In genomic region chr13:30572859-30573275, GRCh38 we compare ENCODE assay signal across 8 cellular contexts. TPM values are rescaled to one million over a fixed set of nuclear protein-coding genes. Genes with fewer than 3 reads are reported as not detected.
DNase-seq lines count a peak whose midpoint lies in the region; ATAC-seq and TF ChIP-seq lines count a peak whose summit lies in the region.

No MANE protein-coding gene starts in this region.

- H3K4me1 Mint-ChIP-seq in activated CD8-positive, alpha-beta T cell treated with anti-CD3 and anti-CD28 coated beads for 36 hours (ENCODE audit: low read depth) = peaks cover 42% of the 10 kb centered on the region

- no peaks in the 10 kb centered on the region for H3K36me3 Mint-ChIP-seq in activated CD8-positive, alpha-beta T cell treated with anti-CD3 and anti-CD28 coated beads for 36 hours (ENCODE audit: low read depth)

- H3K4me3 Mint-ChIP-seq in activated CD8-positive, alpha-beta T cell treated with anti-CD3 and anti-CD28 coated beads for 36 hours = peak overlapping the region; percentile 51

- peak; percentile 27 for TF ChIP-seq CTCF in activated CD8-positive, alpha-beta T cell treated with anti-CD3 and anti-CD28 coated beads for 36 hours (IDR thresholded peaks at IDR 0.05)

- no peaks in the 10 kb centered on the region for H3K9me3 Mint-ChIP-seq in activated CD8-positive, alpha-beta T cell treated with anti-CD3 and anti-CD28 coated beads for 36 hours

- H3K27ac Mint-ChIP-seq in activated CD8-positive, alpha-beta T cell treated with anti-CD3 and anti-CD28 coated beads for 36 hours = peak overlapping the region; percentile 73

- ATAC-seq in GM19351 (IDR thresholded peaks at IDR 0.05; ENCODE audit: unreplicated experiment) (peak; percentile 52), sciatic nerve (peak; percentile 83), GM19397 (IDR thresholded peaks at IDR 0.05; ENCODE audit: unreplicated experiment) (no peak)
- peak; percentile 69 for ATAC-seq in activated CD8-positive, alpha-beta T cell treated with anti-CD3 and anti-CD28 coated beads for 36 hours

- CTCF ChIA-PET in activated CD8-positive, alpha-beta T cell treated with anti-CD3 and anti-CD28 coated beads for 36 hours (lab: Charles Lee) = interaction anchor here (0.7 kb wide), 1 partner anchor 51 kb away, joined by 3 read pairs; no protein-coding TSS in a partner anchor

- no peaks in the 10 kb centered on the region for H3K27me3 Mint-ChIP-seq in activated CD8-positive, alpha-beta T cell treated with anti-CD3 and anti-CD28 coated beads for 36 hours

- intact Hi-C loops in activated CD8-positive, alpha-beta T cell treated with anti-CD3 and anti-CD28 coated beads for 36 hours (cut with micrococcal nuclease) = loop anchor here (10.0 kb wide), 2 partner anchors 108 to 438 kb away; partner anchors contain the start of gene HMGB1
- intact Hi-C loops in sciatic nerve (cut with DNase I) = no loop called here

- DNase-seq in DMS114 treated with DMSO at 0.1 percent for 48 hours (lab: John Stamatoyannopoulos, UW; ENCODE audit: unreplicated experiment) (peak; percentile 8), KG1 (lab: John Stamatoyannopoulos, UW) (peak; percentile 66), glomerular visceral epithelial cell (ENCODE audit: extremely low spot score) (peak; percentile 44), sciatic nerve (ENCODE audit: low spot score) (no peak), cerebellar nuclear complex (lab: John Stamatoyannopoulos, UW) (no peak)
- DNase-seq in activated CD8-positive, alpha-beta T cell treated with anti-CD3 and anti-CD28 coated beads for 36 hours = peak; percentile 17

- POLR2A ChIA-PET in activated CD8-positive, alpha-beta T cell treated with anti-CD3 and anti-CD28 coated beads for 36 hours (lab: Charles Lee) = interaction anchor here (0.7 to 1.4 kb wide), 2 partner anchors 37 to 107 kb away, joined by 3 read pairs; no protein-coding TSS in a partner anchor

RNA-seq across cellular contexts. Expression of gene USPL1, which starts 44.9 kb away (rescaled TPM):
- total RNA-seq in activated CD8-positive, alpha-beta T cell treated with anti-CD3 and anti-CD28 coated beads for 36 hours = 10 to 100 TPM; 12.4 to 13.0 TPM
- 24.3 TPM for total RNA-seq in sciatic nerve

Comparison
In these comparisons a context has a peak if more than half of its experiments do, and no peak if none do; other contexts are left out.
1. DNase-seq: peak in DMS114 treated with DMSO at 0.1 percent for 48 hours (single experiment), KG1 (single experiment), activated CD8-positive, alpha-beta T cell treated with anti-CD3 and anti-CD28 coated beads for 36 hours (single experiment) and glomerular visceral epithelial cell (single experiment); none in sciatic nerve (single experiment) and cerebellar nuclear complex (0 of 2).